In the genomic region with DNA sequence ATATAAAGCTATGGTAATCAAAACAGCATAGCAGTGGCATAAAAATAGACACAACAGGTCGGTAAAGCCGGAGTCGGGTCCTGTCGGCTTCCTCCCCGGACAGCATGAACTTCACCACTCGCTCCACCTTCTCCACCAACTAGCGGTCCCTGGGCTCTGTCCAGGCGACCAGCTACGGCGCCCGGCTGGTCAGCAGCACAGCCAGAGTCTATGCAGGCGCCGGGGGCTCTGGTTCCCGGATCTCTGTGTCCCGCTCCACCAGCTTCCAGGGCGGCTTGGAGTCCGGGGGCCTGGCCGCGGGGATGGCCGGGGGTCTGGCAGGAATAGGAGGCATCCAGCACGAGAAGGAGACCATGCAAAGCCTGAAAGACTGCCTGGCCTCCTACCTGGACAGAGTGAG, we compare ENCODE assay signal across 23 cellular contexts.
"Had no signal": no experiment of that assay in that cellular context is flagged by ENCODE, and none has a peak within 500 bp of the region (broad histone marks: within the 10 kb centered on the region; RNA-seq: fewer than 3 reads in every experiment).

No MANE protein-coding gene starts in this region.

- H3K4me3 ChIP-seq: neural progenitor cell, ovary, psoas muscle, right lobe of liver, sigmoid colon, stomach, thoracic aorta, thyroid gland, tibial nerve, upper lobe of left lung, vagina had no signal

- H3K27me3 ChIP-seq: neural progenitor cell, ovary, right lobe of liver, sigmoid colon, stomach, thyroid gland, tibial nerve, upper lobe of left lung, vagina had no signal

- H3K9me3 ChIP-seq: ovary, psoas muscle, right lobe of liver, thoracic aorta, thyroid gland, vagina had no signal

- H3K36me3 ChIP-seq: neural progenitor cell, ovary, right lobe of liver, sigmoid colon, stomach, thoracic aorta, thyroid gland, tibial nerve, upper lobe of left lung, vagina had no signal

- ATAC-seq: natural killer cell; psoas muscle; right cardiac atrium; right lobe of liver; stimulated activated effector memory CD8-positive, alpha-beta T cell treated with anti-CD3 and anti-CD28 coated beads, Interleukin-12 subunit alpha, Interleukin-12 subunit beta, amount 100 ng/mL, for 72 hours; stimulated activated naive B cell treated with anti-CD40 and anti-IgM and Interleukin-4, amounts not matched to agents 10 μg/mL and 1 μg/mL and 100 μg/mL, for 72 hours had no signal

- H3K4me1 ChIP-seq: neural progenitor cell, parathyroid adenoma, psoas muscle, right lobe of liver, sigmoid colon, stomach, thyroid gland, tibial nerve, upper lobe of left lung, vagina had no signal

- H3K27ac ChIP-seq: neural progenitor cell, ovary, parathyroid adenoma, psoas muscle, right lobe of liver, sigmoid colon, stomach, thoracic aorta, thyroid gland, tibial nerve, upper lobe of left lung, vagina had no signal

- DNase-seq: natural killer cell; occipital lobe; ovary; right lobe of liver; sigmoid colon; small intestine; stimulated activated CD4-positive, alpha-beta T cell treated with anti-CD3 and anti-CD28 coated beads, Interleukin-12 subunit alpha, Interleukin-12 subunit beta, amount 100 ng/mL, for 4 hours; stimulated activated CD4-positive, alpha-beta T cell treated with anti-CD3 and anti-CD28 coated beads, Interleukin-1b, Interleukin-23, amount 100 ng/mL, for 48 hours; stimulated activated CD4-positive, alpha-beta T cell treated with anti-CD3 and anti-CD28 coated beads, Interleukin-4, amount 100 ng/mL, for 24 hours; stimulated activated naive B cell treated with anti-CD40 and anti-IgM and Interleukin-4, amounts not matched to agents 10 μg/mL and 1 μg/mL and 100 μg/mL, for 72 hours; stimulated activated naive CD4-positive, alpha-beta T cell treated with Interleukin-2 at 50 U/mL for 16 hours; stomach; thyroid gland; trophoblast cell had no signal
